Comparison of ENCODE assay signal across 15 cellular contexts in the genomic region with DNA sequence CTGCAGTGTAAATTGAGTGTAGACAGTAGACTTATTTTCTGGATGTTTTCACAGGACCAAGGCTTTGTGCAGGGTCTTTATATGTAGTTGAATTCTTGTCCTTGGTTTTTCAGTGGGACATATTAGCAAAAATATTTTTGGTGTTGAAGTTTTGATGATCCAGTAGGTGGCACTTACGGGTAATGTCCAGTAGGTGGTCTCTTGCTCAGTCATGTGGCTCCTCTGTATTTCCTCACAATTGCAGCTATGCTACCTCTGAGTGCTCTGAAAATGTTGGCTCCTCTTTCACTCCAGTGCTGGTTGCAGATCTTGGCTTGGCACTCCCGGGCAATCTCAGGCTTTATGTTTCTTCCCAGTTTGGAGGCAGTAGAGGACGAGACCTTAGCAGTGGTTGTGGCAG.
A peak's percentile ranks its signal among the peaks of the same experiment; 100 is the strongest.
DNase-seq lines count a peak whose midpoint lies in the region; ATAC-seq, FAIRE-seq and TF ChIP-seq lines count a peak whose summit lies in the region.
"Had no signal": no experiment of that assay in that cellular context is flagged by ENCODE, and none has a peak within 500 bp of the region (broad histone marks: within the 10 kb centered on the region; RNA-seq: fewer than 3 reads in every experiment).

No MANE protein-coding gene starts in this region.

- ATAC-seq in HG03457 (IDR thresholded peaks at IDR 0.05; ENCODE audit: unreplicated experiment) = no peak
- ATAC-seq in gastroesophageal sphincter = no peak
- ATAC-seq: gastrocnemius medialis, pancreas had no signal

- H3K27ac Mint-ChIP-seq in mesothelial cell of epicardium = no peak overlapping the region

- TF ChIP-seq CTCF in Loucy (conservative IDR thresholded peaks at IDR 0.05; ENCODE audit: low read length) = peak; percentile 56
- TF ChIP-seq CTCF in mesothelial cell of epicardium (IDR thresholded peaks at IDR 0.05; ENCODE audit: unreplicated experiment) = peak; percentile 37
- TF ChIP-seq CTCF in gastroesophageal sphincter (IDR thresholded peaks at IDR 0.05) = no peak

- no peaks in the 10 kb centered on the region for H3K36me3 ChIP-seq in GM23248 (ENCODE audit: low read depth)
- no peaks in the 10 kb centered on the region for H3K36me3 ChIP-seq in Loucy (ENCODE audit: insufficient read depth, low read length)
- no peaks in the 10 kb centered on the region for H3K36me3 ChIP-seq in gastroesophageal sphincter
- H3K36me3 ChIP-seq: gastrocnemius medialis, pancreas had no signal

- H3K9me3 ChIP-seq in GM23248 (ENCODE audit: low read depth) = no peaks in the 10 kb centered on the region
- H3K9me3 ChIP-seq in Loucy (ENCODE audit: insufficient read depth, low read depth, low read length) = no peaks in the 10 kb centered on the region
- no peaks in the 10 kb centered on the region for H3K9me3 ChIP-seq in gastroesophageal sphincter
- H3K9me3 ChIP-seq: gastrocnemius medialis, pancreas had no signal

- H3K79me2 ChIP-seq in GM23248 (ENCODE audit: insufficient read depth) (no peaks in the 10 kb centered on the region), Loucy (ENCODE audit: insufficient read depth, low read length) (no peaks in the 10 kb centered on the region)

- no peak overlapping the region for H3K9ac ChIP-seq in GM23248
- H3K9ac ChIP-seq in Loucy (ENCODE audit: low read depth, low read length, poor library complexity, severe bottlenecking) = no peak overlapping the region

- TF ChIP-seq POLR2A in gastroesophageal sphincter (IDR thresholded peaks at IDR 0.05) = no peak

- H3K9me2 ChIP-seq in GM23248 (ENCODE audit: insufficient read depth) = no peaks in the 10 kb centered on the region
- H3K9me2 ChIP-seq in Loucy (replicated peaks; ENCODE audit: low read depth, low read length) = no peaks in the 10 kb centered on the region

- H3K27me3 Mint-ChIP-seq in mesothelial cell of epicardium (ENCODE audit: low read depth) = no peaks in the 10 kb centered on the region

- no peaks in the 10 kb centered on the region for H3K4me1 ChIP-seq in GM23248 (ENCODE audit: insufficient read depth)
- no peaks in the 10 kb centered on the region for H3K4me1 ChIP-seq in Loucy (ENCODE audit: insufficient read depth, low read length, poor library complexity, severe bottlenecking)
- H3K4me1 ChIP-seq in gastroesophageal sphincter = no peaks in the 10 kb centered on the region
- H3K4me1 ChIP-seq: gastrocnemius medialis, pancreas had no signal

- WGBS in GM23248 (ENCODE audit: low coverage in 1 of 2, low lambda C conversion rate in 2 of 2, missing lambda C conversion rate in 2 of 2), 2 experiments = 79 to 85% methylated on average over 2 to 3 of the region's 3 CpGs
- WGBS in gastroesophageal sphincter (ENCODE audit: low coverage in 1 of 2), 2 donors = 71% methylated on average over 1 of the region's 3 CpGs; no CpG with 5 or more reads in 1 of the 2 donors

- no peaks in the 10 kb centered on the region for H3K27me3 ChIP-seq in GM23248 (replicated peaks; ENCODE audit: insufficient read depth)
- H3K27me3 ChIP-seq in Loucy (ENCODE audit: insufficient read depth, low read length, poor library complexity, severe bottlenecking) = no peaks in the 10 kb centered on the region
- no peaks in the 10 kb centered on the region for H3K27me3 ChIP-seq in gastroesophageal sphincter
- H3K27me3 ChIP-seq: gastrocnemius medialis, pancreas had no signal

- DNase-seq in GM23248 = peak; percentile 7
- DNase-seq in dermis blood vessel endothelial cell = peak; percentile 6
- no peak for DNase-seq in mesothelial cell of epicardium (ENCODE audit: low spot score in 2 of 2, unreplicated experiment in 2 of 2)
- no peak for DNase-seq in HuH-7 (ENCODE audit: low spot score)
- DNase-seq in frontal cortex (ENCODE audit: low spot score in 2 of 2) = no peak
- DNase-seq: activated CD4-positive, alpha-beta T cell treated with anti-CD3 and anti-CD28 coated beads for 1 hour; DMS79 treated with DMSO at 0.1 percent for 48 hours; gastrocnemius medialis; NCI-H2227 treated with DMSO at 0.1 percent for 48 hours had no signal

- H4K20me1 ChIP-seq in GM23248 (ENCODE audit: insufficient read depth) = no peaks in the 10 kb centered on the region
- no peaks in the 10 kb centered on the region for H4K20me1 ChIP-seq in Loucy (ENCODE audit: insufficient read depth, low read length, poor library complexity, severe bottlenecking)

- H3F3A ChIP-seq in GM23248 (ENCODE audit: insufficient read depth) (no peaks in the 10 kb centered on the region), Loucy (ENCODE audit: low read depth) (no peaks in the 10 kb centered on the region)

- no peaks in the 10 kb centered on the region for H3K4me1 Mint-ChIP-seq in mesothelial cell of epicardium

- TF ChIP-seq EP300 in gastroesophageal sphincter (IDR thresholded peaks at IDR 0.05) = no peak

- H2AFZ ChIP-seq in GM23248 = no peak overlapping the region
- H2AFZ ChIP-seq in Loucy (ENCODE audit: low read length) = peak overlapping the region; percentile 43; the same call in 1 of the 2 replicates

- H3K4me3 Mint-ChIP-seq in mesothelial cell of epicardium = no peak overlapping the region

- H3K27ac ChIP-seq in GM23248 (no peak overlapping the region), gastroesophageal sphincter (no peak overlapping the region)
- H3K27ac ChIP-seq: gastrocnemius medialis, pancreas, SK-N-MC had no signal

- H3K4me2 ChIP-seq in GM23248 (ENCODE audit: unreplicated experiment) = no peak overlapping the region
- H3K4me2 ChIP-seq in Loucy (ENCODE audit: low read depth, low read length, poor library complexity, severe bottlenecking) = no peak overlapping the region

- peaks cover 13% of the 10 kb centered on the region for H3K9me3 Mint-ChIP-seq in mesothelial cell of epicardium

- no peak overlapping the region for H3K4me3 ChIP-seq in GM23248
- no peak overlapping the region for H3K4me3 ChIP-seq in Loucy (ENCODE audit: low read length, poor library complexity, severe bottlenecking)
- H3K4me3 ChIP-seq in gastroesophageal sphincter = no peak overlapping the region
- H3K4me3 ChIP-seq: gastrocnemius medialis, lung, pancreas, SK-N-MC had no signal

- H3K36me3 Mint-ChIP-seq in mesothelial cell of epicardium = no peaks in the 10 kb centered on the region

- no peak for FAIRE-seq in frontal cortex (lab: Jason Lieb, UNC)
- FAIRE-seq: pancreas had no signal

- in situ Hi-C loops in GM23248 (cut with MboI) = no loop called here

Comparison
In these comparisons a context has a peak if more than half of its experiments do, and no peak if none do; other contexts are left out.
1. DNase-seq: peak in GM23248 (single experiment) and dermis blood vessel endothelial cell (single experiment); none in mesothelial cell of epicardium (0 of 2), HuH-7 (single experiment) and frontal cortex (0 of 2).
2. CTCF ChIP-seq: peak in Loucy (single experiment) and mesothelial cell of epicardium (single experiment); none in gastroesophageal sphincter (0 of 4).